ENCODE assay signal across 1 cellular context in the genomic region with DNA sequence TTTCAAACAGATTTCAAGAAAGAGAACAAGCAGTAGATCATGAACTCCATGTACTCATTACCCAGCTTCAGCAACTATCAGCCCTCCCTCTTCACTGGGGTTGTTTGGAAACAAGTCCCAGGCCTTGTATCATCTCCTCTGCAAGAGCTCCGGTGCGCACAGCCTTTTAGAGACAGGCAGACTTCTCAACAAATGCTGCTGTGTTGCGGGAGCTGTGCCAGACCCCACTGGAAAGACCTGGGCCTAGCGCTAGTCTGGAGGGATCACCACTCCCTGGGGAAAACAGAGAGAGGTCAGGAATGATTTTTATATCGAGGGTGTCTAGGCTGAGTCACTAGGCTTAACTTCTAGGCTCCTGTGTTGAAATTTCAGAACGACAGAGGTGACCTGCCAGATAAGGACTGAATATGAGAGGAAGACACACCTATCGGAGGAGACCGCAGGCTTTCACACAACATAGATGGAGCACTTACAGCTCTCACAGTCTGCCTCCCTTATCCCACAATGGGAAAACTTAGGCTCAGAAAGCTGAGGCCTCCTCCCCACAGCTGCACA.
TF ChIP-seq lines count a peak whose summit lies in the region.

No MANE protein-coding gene starts in this region.

TF ChIP-seq in GM23338, 12 proteins besides CTCF, POLR2A, EP300 and RAD21 (continued from another document):
- TF ChIP-seq, protein P1, sequence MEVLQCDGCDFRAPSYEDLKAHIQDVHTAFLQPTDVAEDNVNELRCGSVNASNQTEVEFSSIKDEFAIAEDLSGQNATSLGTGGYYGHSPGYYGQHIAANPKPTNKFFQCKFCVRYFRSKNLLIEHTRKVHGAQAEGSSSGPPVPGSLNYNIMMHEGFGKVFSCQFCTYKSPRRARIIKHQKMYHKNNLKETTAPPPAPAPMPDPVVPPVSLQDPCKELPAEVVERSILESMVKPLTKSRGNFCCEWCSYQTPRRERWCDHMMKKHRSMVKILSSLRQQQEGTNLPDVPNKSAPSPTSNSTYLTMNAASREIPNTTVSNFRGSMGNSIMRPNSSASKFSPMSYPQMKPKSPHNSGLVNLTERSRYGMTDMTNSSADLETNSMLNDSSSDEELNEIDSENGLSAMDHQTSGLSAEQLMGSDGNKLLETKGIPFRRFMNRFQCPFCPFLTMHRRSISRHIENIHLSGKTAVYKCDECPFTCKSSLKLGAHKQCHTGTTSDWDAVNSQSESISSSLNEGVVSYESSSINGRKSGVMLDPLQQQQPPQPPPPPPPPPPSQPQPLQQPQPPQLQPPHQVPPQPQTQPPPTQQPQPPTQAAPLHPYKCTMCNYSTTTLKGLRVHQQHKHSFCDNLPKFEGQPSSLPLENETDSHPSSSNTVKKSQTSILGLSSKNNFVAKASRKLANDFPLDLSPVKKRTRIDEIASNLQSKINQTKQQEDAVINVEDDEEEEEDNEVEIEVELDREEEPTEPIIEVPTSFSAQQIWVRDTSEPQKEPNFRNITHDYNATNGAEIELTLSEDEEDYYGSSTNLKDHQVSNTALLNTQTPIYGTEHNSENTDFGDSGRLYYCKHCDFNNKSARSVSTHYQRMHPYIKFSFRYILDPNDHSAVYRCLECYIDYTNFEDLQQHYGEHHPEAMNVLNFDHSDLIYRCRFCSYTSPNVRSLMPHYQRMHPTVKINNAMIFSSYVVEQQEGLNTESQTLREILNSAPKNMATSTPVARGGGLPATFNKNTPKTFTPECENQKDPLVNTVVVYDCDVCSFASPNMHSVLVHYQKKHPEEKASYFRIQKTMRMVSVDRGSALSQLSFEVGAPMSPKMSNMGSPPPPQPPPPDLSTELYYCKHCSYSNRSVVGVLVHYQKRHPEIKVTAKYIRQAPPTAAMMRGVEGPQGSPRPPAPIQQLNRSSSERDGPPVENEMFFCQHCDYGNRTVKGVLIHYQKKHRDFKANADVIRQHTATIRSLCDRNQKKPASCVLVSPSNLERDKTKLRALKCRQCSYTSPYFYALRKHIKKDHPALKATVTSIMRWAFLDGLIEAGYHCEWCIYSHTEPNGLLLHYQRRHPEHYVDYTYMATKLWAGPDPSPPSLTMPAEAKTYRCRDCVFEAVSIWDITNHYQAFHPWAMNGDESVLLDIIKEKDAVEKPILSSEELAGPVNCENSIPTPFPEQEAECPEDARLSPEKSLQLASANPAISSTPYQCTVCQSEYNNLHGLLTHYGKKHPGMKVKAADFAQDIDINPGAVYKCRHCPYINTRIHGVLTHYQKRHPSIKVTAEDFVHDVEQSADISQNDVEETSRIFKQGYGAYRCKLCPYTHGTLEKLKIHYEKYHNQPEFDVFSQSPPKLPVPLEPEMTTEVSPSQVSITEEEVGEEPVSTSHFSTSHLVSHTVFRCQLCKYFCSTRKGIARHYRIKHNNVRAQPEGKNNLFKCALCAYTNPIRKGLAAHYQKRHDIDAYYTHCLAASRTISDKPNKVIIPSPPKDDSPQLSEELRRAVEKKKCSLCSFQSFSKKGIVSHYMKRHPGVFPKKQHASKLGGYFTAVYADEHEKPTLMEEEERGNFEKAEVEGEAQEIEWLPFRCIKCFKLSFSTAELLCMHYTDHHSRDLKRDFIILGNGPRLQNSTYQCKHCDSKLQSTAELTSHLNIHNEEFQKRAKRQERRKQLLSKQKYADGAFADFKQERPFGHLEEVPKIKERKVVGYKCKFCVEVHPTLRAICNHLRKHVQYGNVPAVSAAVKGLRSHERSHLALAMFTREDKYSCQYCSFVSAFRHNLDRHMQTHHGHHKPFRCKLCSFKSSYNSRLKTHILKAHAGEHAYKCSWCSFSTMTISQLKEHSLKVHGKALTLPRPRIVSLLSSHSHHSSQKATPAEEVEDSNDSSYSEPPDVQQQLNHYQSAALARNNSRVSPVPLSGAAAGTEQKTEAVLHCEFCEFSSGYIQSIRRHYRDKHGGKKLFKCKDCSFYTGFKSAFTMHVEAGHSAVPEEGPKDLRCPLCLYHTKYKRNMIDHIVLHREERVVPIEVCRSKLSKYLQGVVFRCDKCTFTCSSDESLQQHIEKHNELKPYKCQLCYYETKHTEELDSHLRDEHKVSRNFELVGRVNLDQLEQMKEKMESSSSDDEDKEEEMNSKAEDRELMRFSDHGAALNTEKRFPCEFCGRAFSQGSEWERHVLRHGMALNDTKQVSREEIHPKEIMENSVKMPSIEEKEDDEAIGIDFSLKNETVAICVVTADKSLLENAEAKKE (CRISPR knock-in tag; IDR thresholded peaks at IDR 0.05) = no peak
- TF ChIP-seq ZNF331 (CRISPR knock-in tag; IDR thresholded peaks at IDR 0.05; ENCODE audit: low read depth) (no peak), STAT1 (IDR thresholded peaks at IDR 0.05; ENCODE audit: unreplicated experiment) (no peak)
